2 cellular contexts compared by ENCODE assay signal in genomic region chr9:105647595-105648349, GRCh38.
A peak's percentile ranks its signal among the peaks of the same experiment; 100 is the strongest.
TF ChIP-seq lines count a peak whose summit lies in the region.

No MANE protein-coding gene starts in this region.

TF ChIP-seq in endothelial cell of umbilical vein, 7 proteins besides CTCF, POLR2A, EP300 and RAD21:
- TF ChIP-seq JUN (IDR thresholded peaks at IDR 0.05; ENCODE audit: borderline replicate concordance, insufficient read depth, insufficient read length, low read depth) (peak; percentile 23), POLR2AphosphoS5 (IDR thresholded peaks at IDR 0.05; ENCODE audit: insufficient read depth, low read depth, low read length) (no peak)
TF ChIP-seq in endothelial cell of umbilical vein: peak in this region for 1.

TF ChIP-seq in GM12891, 5 proteins besides CTCF, POLR2A, EP300 and RAD21:
- TF ChIP-seq SPI1 (IDR thresholded peaks at IDR 0.05; ENCODE audit: low read depth, low read length) (no peak), PAX5 (IDR thresholded peaks at IDR 0.05; ENCODE audit: insufficient read depth, low read length, severe bottlenecking) (no peak), POU2F2 (IDR thresholded peaks at IDR 0.05; ENCODE audit: low read depth, low read length) (no peak)
